In genomic region chr6:68391953-68392352, GRCh38 we compare ENCODE assay signal across 6 cellular contexts.
"Had no signal": no experiment of that assay in that cellular context is flagged by ENCODE, and none has a peak within 500 bp of the region (broad histone marks: within the 10 kb centered on the region; RNA-seq: fewer than 3 reads in every experiment).

No MANE protein-coding gene starts in this region.

- H3K27ac ChIP-seq: HL-60 had no signal

- DNase-seq: IMR-90, KBM-7, KG1 had no signal

- H3K4me3 ChIP-seq: K562 had no signal

- ATAC-seq: HepG2, K562 had no signal
